ENCODE assay signal across 20 cellular contexts in the genomic region with DNA sequence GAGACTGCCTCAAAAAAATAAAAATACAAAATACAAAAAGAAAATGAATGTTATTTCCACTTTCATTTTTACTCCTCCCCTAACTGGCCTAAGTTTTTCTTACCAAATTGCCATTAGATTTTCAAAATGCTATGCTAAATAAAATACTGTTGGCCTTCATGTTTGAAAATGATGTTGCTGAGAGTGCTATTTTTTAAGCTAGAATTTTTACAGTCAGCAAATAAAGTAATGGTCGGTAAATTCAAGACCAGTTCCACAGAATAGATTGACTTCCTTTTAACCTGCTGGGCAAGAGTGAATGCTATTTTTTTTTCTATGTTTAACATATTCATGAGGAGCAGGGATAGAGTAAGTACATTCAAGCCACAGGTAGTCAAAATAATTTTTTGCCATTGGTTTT. TPM values are rescaled to one million over a fixed set of nuclear protein-coding genes. Genes with fewer than 3 reads are reported as not detected.
DNase-seq lines count a peak whose midpoint lies in the region; ATAC-seq, FAIRE-seq and TF ChIP-seq lines count a peak whose summit lies in the region.
"Had no signal": no experiment of that assay in that cellular context is flagged by ENCODE, and none has a peak within 500 bp of the region (broad histone marks: within the 10 kb centered on the region; RNA-seq: fewer than 3 reads in every experiment).

No MANE protein-coding gene starts in this region.

- H3K36me3 Mint-ChIP-seq in astrocyte (ENCODE audit: low read depth, unreplicated experiment) = no peaks in the 10 kb centered on the region

- H3K4me1 ChIP-seq in Karpas-422 (ENCODE audit: low read length) (peaks cover 88% of the 10 kb centered on the region), astrocyte (ENCODE audit: insufficient read depth, low read length) (peaks cover 47% of the 10 kb centered on the region), smooth muscle cell (ENCODE audit: low read depth) (peaks cover 24% of the 10 kb centered on the region)

- 79% methylated on average over 1 of the region's 1 CpG for WGBS in smooth muscle cell (ENCODE audit: low lambda C conversion rate)

- no peak for TF ChIP-seq CTCF in astrocyte (IDR thresholded peaks at IDR 0.05; ENCODE audit: insufficient read depth, low read depth, low read length)
- no peak for TF ChIP-seq CTCF in smooth muscle cell (IDR thresholded peaks at IDR 0.05; ENCODE audit: borderline replicate concordance, insufficient read depth, poor library complexity, severe bottlenecking)
- no peak for TF ChIP-seq CTCF in brain microvascular endothelial cell (IDR thresholded peaks at IDR 0.05; ENCODE audit: low read depth, low read length, missing control alignments)

- no peaks in the 10 kb centered on the region for H3K9me2 ChIP-seq in Karpas-422 (replicated peaks; ENCODE audit: insufficient read depth, low read length)

- H3K27ac ChIP-seq in Karpas-422 (ENCODE audit: low read length) (peak overlapping the region; percentile 97), astrocyte (ENCODE audit: low read depth, low read length) (no peak overlapping the region), smooth muscle cell (ENCODE audit: low read depth) (peak overlapping the region; percentile 79), brain microvascular endothelial cell (no peak overlapping the region)
- H3K27ac ChIP-seq: BLaER1 treated with 17β-estradiol and CSF1 and Interleukin-3, amounts not matched to agents 10 nM and 100 nM had no signal

- peaks cover 4% of the 10 kb centered on the region for H3F3A ChIP-seq in smooth muscle cell (ENCODE audit: low read depth)

- DNase-seq in GM18507 (ENCODE audit: extremely low spot score, insufficient read length, low read depth) (no peak), Karpas-422 (no peak), astrocyte (ENCODE audit: low read depth) (no peak), smooth muscle cell (lab: John Stamatoyannopoulos, UW; ENCODE audit: unreplicated experiment) (no peak), brain microvascular endothelial cell (no peak), Ammon's horn (ENCODE audit: low spot score) (no peak), glomerular visceral epithelial cell (ENCODE audit: extremely low spot score) (no peak)
- DNase-seq: CD8-positive, alpha-beta memory T cell; DMS79 treated with DMSO at 0.1 percent for 48 hours; H7; MV-4-11; NCI-H1417 treated with DMSO at 0.1 percent for 48 hours; NCI-H1930; NCI-H446; NCI-H748 treated with DMSO at 0.1 percent for 48 hours; SHP77 had no signal

- H3K9me3 Mint-ChIP-seq in astrocyte (ENCODE audit: unreplicated experiment) = no peaks in the 10 kb centered on the region
- H3K9me3 Mint-ChIP-seq: CD8-positive, alpha-beta memory T cell; T-helper 2 cell treated with Interferon-gamma antibody and Interleukin-4, amounts not matched to agents 5 μg/mL and 100 μg/mL, for 36 hours had no signal

- H3K4me1 Mint-ChIP-seq in astrocyte (ENCODE audit: low read depth, unreplicated experiment) = peaks cover 38% of the 10 kb centered on the region
- H3K4me1 Mint-ChIP-seq: CD8-positive, alpha-beta memory T cell had no signal

- H4K20me1 ChIP-seq in Karpas-422 (ENCODE audit: insufficient read depth, low read depth, low read length) (no peaks in the 10 kb centered on the region), astrocyte (ENCODE audit: insufficient read depth, low read length) (no peaks in the 10 kb centered on the region), smooth muscle cell (ENCODE audit: low read depth) (no peaks in the 10 kb centered on the region)
- H4K20me1 ChIP-seq: BLaER1 treated with 17β-estradiol and CSF1 and Interleukin-3, amounts not matched to agents 10 nM and 100 nM had no signal

- H3K9me3 ChIP-seq in Karpas-422 (ENCODE audit: low read length) (no peaks in the 10 kb centered on the region), astrocyte (ENCODE audit: insufficient read depth, low read depth, low read length) (no peaks in the 10 kb centered on the region), smooth muscle cell (replicated peaks; ENCODE audit: low read depth) (no peaks in the 10 kb centered on the region)
- H3K9me3 ChIP-seq: BLaER1 treated with 17β-estradiol and CSF1 and Interleukin-3, amounts not matched to agents 10 nM and 100 nM had no signal

- peak overlapping the region; percentile 47 for H3K9ac ChIP-seq in Karpas-422 (ENCODE audit: low read length)
- H3K9ac ChIP-seq in astrocyte (ENCODE audit: low read length) = no peak overlapping the region
- no peak overlapping the region for H3K9ac ChIP-seq in smooth muscle cell (ENCODE audit: low read depth)
- H3K9ac ChIP-seq: BLaER1 treated with 17β-estradiol and CSF1 and Interleukin-3, amounts not matched to agents 10 nM and 100 nM had no signal

- no peak for ATAC-seq in HG03095 (IDR thresholded peaks at IDR 0.05; ENCODE audit: unreplicated experiment)

- H3K27me3 ChIP-seq in Karpas-422 (ENCODE audit: low read length) (no peaks in the 10 kb centered on the region), astrocyte (ENCODE audit: insufficient read depth, low read length) (no peaks in the 10 kb centered on the region), smooth muscle cell (ENCODE audit: low read depth) (no peaks in the 10 kb centered on the region), brain microvascular endothelial cell (replicated peaks) (no peaks in the 10 kb centered on the region)
- H3K27me3 ChIP-seq: BLaER1 treated with 17β-estradiol and CSF1 and Interleukin-3, amounts not matched to agents 10 nM and 100 nM had no signal

- H2AFZ ChIP-seq in Karpas-422 (ENCODE audit: low read length) = no peak overlapping the region
- no peak overlapping the region for H2AFZ ChIP-seq in astrocyte (ENCODE audit: low read depth, low read length)
- no peak overlapping the region for H2AFZ ChIP-seq in smooth muscle cell (ENCODE audit: low read depth)

- H3K36me3 ChIP-seq in Karpas-422 (ENCODE audit: insufficient read depth, low read length) (no peaks in the 10 kb centered on the region), astrocyte (ENCODE audit: insufficient read depth, low read length) (no peaks in the 10 kb centered on the region), smooth muscle cell (ENCODE audit: low read depth) (no peaks in the 10 kb centered on the region), brain microvascular endothelial cell (replicated peaks) (no peaks in the 10 kb centered on the region)
- H3K36me3 ChIP-seq: BLaER1 treated with 17β-estradiol and CSF1 and Interleukin-3, amounts not matched to agents 10 nM and 100 nM had no signal

- no peaks in the 10 kb centered on the region for H3K27me3 Mint-ChIP-seq in astrocyte (ENCODE audit: low read depth, unreplicated experiment)
- H3K27me3 Mint-ChIP-seq: CD8-positive, alpha-beta memory T cell had no signal

- H3K79me2 ChIP-seq in Karpas-422 (ENCODE audit: low read length) = peaks cover 4% of the 10 kb centered on the region; the same call in 1 of the 2 replicates
- no peaks in the 10 kb centered on the region for H3K79me2 ChIP-seq in astrocyte (ENCODE audit: insufficient read depth, low read length)
- no peaks in the 10 kb centered on the region for H3K79me2 ChIP-seq in smooth muscle cell (ENCODE audit: low read depth)

- peak overlapping the region; percentile 12 for H3K27ac Mint-ChIP-seq in astrocyte (ENCODE audit: unreplicated experiment)
- H3K27ac Mint-ChIP-seq: CD8-positive, alpha-beta memory T cell; T-helper 2 cell treated with Interferon-gamma antibody and Interleukin-4, amounts not matched to agents 5 μg/mL and 100 μg/mL, for 36 hours had no signal

- peak; percentile 38 for FAIRE-seq in GM18507 (lab: Jason Lieb, UNC)
- no peak for FAIRE-seq in astrocyte (lab: Jason Lieb, UNC)
- FAIRE-seq: G401.6 had no signal

- H3K4me3 ChIP-seq in Karpas-422 (ENCODE audit: low read length) (peak overlapping the region; percentile 33), astrocyte (ENCODE audit: insufficient read depth, low read depth, low read length) (no peak overlapping the region), smooth muscle cell (no peak overlapping the region), brain microvascular endothelial cell (ENCODE audit: low read depth, low read length) (no peak overlapping the region)
- H3K4me3 ChIP-seq: BLaER1 treated with 17β-estradiol and CSF1 and Interleukin-3, amounts not matched to agents 10 nM and 100 nM had no signal

- H3K4me2 ChIP-seq in Karpas-422 (ENCODE audit: low read depth, low read length, poor library complexity, severe bottlenecking) = peak overlapping the region; percentile 62
- no peak overlapping the region for H3K4me2 ChIP-seq in astrocyte (ENCODE audit: low read length)
- no peak overlapping the region for H3K4me2 ChIP-seq in smooth muscle cell

- in situ Hi-C loops in brain microvascular endothelial cell (cut with HindIII; ENCODE audit: low pct_ligation_motif_present, low sequenced_read_pairs) = no loop called here

- H3K4me3 Mint-ChIP-seq in astrocyte (ENCODE audit: unreplicated experiment) = no peak overlapping the region
- H3K4me3 Mint-ChIP-seq: CD8-positive, alpha-beta memory T cell; T-helper 2 cell treated with Interferon-gamma antibody and Interleukin-4, amounts not matched to agents 5 μg/mL and 100 μg/mL, for 36 hours had no signal

RNA-seq across cellular contexts. Expression of a gene that starts 31.7 kb away (rescaled TPM):
- 21.7 and 31.1 TPM in 2 replicates for total RNA-seq in Karpas-422 (2014; rRNA removed; shearing (Covaris generic); ENCODE audit: low replicate concordance)
- total RNA-seq in astrocyte = 36.2 and 39.3 TPM in 2 replicates
- 59.4 and 64.4 TPM in 2 replicates for total RNA-seq in smooth muscle cell
- 34.4 and 35.0 TPM in 2 replicates for polyA plus RNA-seq in smooth muscle cell

Comparison
In these comparisons a context has a peak if more than half of its experiments do, and no peak if none do; other contexts are left out.
1. H3K27ac ChIP-seq: peak in Karpas-422 (single experiment) and smooth muscle cell (single experiment); none in astrocyte (single experiment) and brain microvascular endothelial cell (single experiment).